In genomic region chr13:99961634-99962033, GRCh38 we compare ENCODE assay signal across 22 cellular contexts. TPM values are rescaled to one million over a fixed set of nuclear protein-coding genes. Genes with fewer than 3 reads are reported as not detected.
"Had no signal": no experiment of that assay in that cellular context is flagged by ENCODE, and none has a peak within 500 bp of the region (broad histone marks: within the 10 kb centered on the region; RNA-seq: fewer than 3 reads in every experiment).

No MANE protein-coding gene starts in this region.

- H3K4me3 ChIP-seq: colonic mucosa, ovary, suprapubic skin, upper lobe of left lung had no signal

- H3K9me3 Mint-ChIP-seq: activated naive CD4-positive, alpha-beta T cell treated with anti-CD3 and anti-CD28 coated beads for 36 hours; activated T-helper 2 cell treated with anti-CD3 and anti-CD28 coated beads, Interferon-gamma antibody, Interleukin-2, Interleukin-4, amounts not matched to agents 10 μg/mL and 5 μg/mL and 100 μg/mL, durations not matched to agents 14 hours and 24 hours and 36 hours; nephron progenitor cell had no signal

- DNase-seq: activated CD4-positive, alpha-beta T cell treated with anti-CD3 and anti-CD28 coated beads for 1 hour; activated CD4-positive, alpha-beta T cell treated with anti-CD3 and anti-CD28 coated beads, Interleukin-2, amount 50 U/mL, for 48 hours; activated naive CD4-positive, alpha-beta T cell treated with anti-CD3 and anti-CD28 coated beads for 36 hours; colonic mucosa; effector CD8-positive, alpha-beta T cell; foreskin melanocyte; kidney glomerular epithelial cell; left ventricle myocardium superior; nephron progenitor cell; ovary; stimulated activated naive CD8-positive, alpha-beta T cell treated with anti-CD3 and anti-CD28 coated beads, Interleukin-15, Interleukin-2, amounts not matched to agents 100 U/mL and 50 U/mL, for 24 hours; T-helper 1 cell; T1000; upper lobe of left lung had no signal

- H3K27ac Mint-ChIP-seq: activated naive CD4-positive, alpha-beta T cell treated with anti-CD3 and anti-CD28 coated beads for 36 hours; activated T-helper 2 cell treated with anti-CD3 and anti-CD28 coated beads, Interferon-gamma antibody, Interleukin-2, Interleukin-4, amounts not matched to agents 10 μg/mL and 5 μg/mL and 100 μg/mL, durations not matched to agents 14 hours and 24 hours and 36 hours; nephron progenitor cell had no signal

- H3K4me3 Mint-ChIP-seq: activated naive CD4-positive, alpha-beta T cell treated with anti-CD3 and anti-CD28 coated beads for 36 hours; nephron progenitor cell had no signal

- ATAC-seq: left ventricle myocardium superior; sciatic nerve; stimulated activated naive CD8-positive, alpha-beta T cell treated with anti-CD3 and anti-CD28 coated beads, Interleukin-15, Interleukin-2, amounts not matched to agents 100 U/mL and 50 U/mL, for 24 hours had no signal

- H3K9me3 ChIP-seq: colonic mucosa, ovary, suprapubic skin, upper lobe of left lung had no signal

- H3K36me3 ChIP-seq: colonic mucosa, ovary, suprapubic skin, upper lobe of left lung had no signal

- H3K27ac ChIP-seq: colonic mucosa, ovary, suprapubic skin, upper lobe of left lung had no signal

RNA-seq across cellular contexts. Expression of gene ZIC5, which starts 9.9 kb away (rescaled TPM):
- total RNA-seq: activated naive CD4-positive, alpha-beta T cell treated with anti-CD3 and anti-CD28 coated beads for 36 hours; activated T-helper 2 cell treated with anti-CD3 and anti-CD28 coated beads, Interferon-gamma antibody, Interleukin-2, Interleukin-4, amounts not matched to agents 10 μg/mL and 5 μg/mL and 100 μg/mL, durations not matched to agents 14 hours and 24 hours and 36 hours; fibroblast of lung; left ventricle myocardium superior; mesenteric fat pad; pulmonary artery endothelial cell; sciatic nerve; suprapubic skin had no signal
- polyA plus RNA-seq: adipose tissue, fibroblast of lung, ovary had no signal

RNA-seq across cellular contexts. Expression of gene ZIC2, which starts 19.9 kb away (rescaled TPM):
- total RNA-seq: activated naive CD4-positive, alpha-beta T cell treated with anti-CD3 and anti-CD28 coated beads for 36 hours; activated T-helper 2 cell treated with anti-CD3 and anti-CD28 coated beads, Interferon-gamma antibody, Interleukin-2, Interleukin-4, amounts not matched to agents 10 μg/mL and 5 μg/mL and 100 μg/mL, durations not matched to agents 14 hours and 24 hours and 36 hours; cardiac septum; fibroblast of lung; left ventricle myocardium superior; mesenteric fat pad; pulmonary artery endothelial cell; sciatic nerve; suprapubic skin had no signal
- polyA plus RNA-seq: fibroblast of lung had no signal
